In the genomic region with DNA sequence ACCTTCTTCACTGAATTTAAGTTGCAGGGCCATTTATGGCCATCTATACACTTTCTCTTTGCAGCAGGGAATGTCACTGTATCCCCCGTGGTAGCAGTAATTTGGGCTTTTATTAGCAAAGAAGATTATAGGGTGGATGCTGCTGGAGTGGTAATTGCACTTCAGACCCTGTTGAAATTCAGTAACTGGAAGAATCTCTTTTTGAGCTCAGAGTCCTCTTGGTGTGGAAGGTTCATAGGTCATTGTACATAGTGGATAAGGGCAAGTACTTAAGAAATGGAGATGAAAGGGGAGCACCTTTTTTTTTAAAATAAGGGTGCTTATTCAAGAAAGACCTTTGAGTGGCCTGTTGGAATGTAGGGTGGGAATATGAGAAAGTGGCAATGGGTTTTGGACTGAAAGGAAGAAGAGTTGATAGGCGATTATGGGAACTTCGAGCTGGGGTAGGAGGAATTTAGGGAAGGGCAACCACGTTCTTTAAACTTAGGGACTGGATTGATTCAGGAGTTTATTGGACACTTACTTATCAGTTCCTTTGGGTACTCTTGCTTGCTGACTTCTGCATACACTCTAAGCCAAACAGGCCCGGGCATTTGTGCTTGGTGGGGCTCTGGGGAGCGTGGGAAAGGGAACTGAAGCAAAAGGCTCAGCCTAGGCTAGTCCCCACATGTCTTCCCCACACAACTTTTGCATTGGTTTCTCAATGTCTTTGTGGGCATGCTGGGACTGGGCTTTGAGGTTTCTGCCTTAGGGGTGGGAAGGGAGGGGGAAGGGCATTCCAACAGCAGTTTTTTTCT, we compare ENCODE assay signal across 1 cellular context.
TF ChIP-seq lines count a peak whose summit lies in the region.

No MANE protein-coding gene starts in this region.

TF ChIP-seq in GM12878, 131 proteins besides CTCF, POLR2A, EP300 and RAD21 (continued from another document and continues in another):
- no peak for TF ChIP-seq CEBPZ (IDR thresholded peaks at IDR 0.05; ENCODE audit: low read depth, low read length)
- no peak for TF ChIP-seq MYB (IDR thresholded peaks at IDR 0.05; ENCODE audit: borderline replicate concordance, low read depth, low read length)
- TF ChIP-seq STAT3 (IDR thresholded peaks at IDR 0.05; ENCODE audit: low read depth, low read length) = no peak
- no peak for TF ChIP-seq SMARCA5 (IDR thresholded peaks at IDR 0.05)
- TF ChIP-seq ZSCAN29 (IDR thresholded peaks at IDR 0.05) = no peak
- peak; percentile 49; the same call in 1 of the 3 replicates for TF ChIP-seq POU2F2 (IDR thresholded peaks at IDR 0.05; ENCODE audit: borderline replicate concordance, low read depth, low read length)
- no peak for TF ChIP-seq FOS (IDR thresholded peaks at IDR 0.05; ENCODE audit: borderline replicate concordance, extremely low read depth, insufficient read length)
- TF ChIP-seq NR2C2 (IDR thresholded peaks at IDR 0.05; ENCODE audit: borderline replicate concordance, control insufficient read depth, insufficient read length, low read depth) = no peak
- TF ChIP-seq YY1 (IDR thresholded peaks at IDR 0.05; ENCODE audit: low read depth, low read length) = no peak
- no peak for TF ChIP-seq SRF (IDR thresholded peaks at IDR 0.05; ENCODE audit: low read depth in 2 of 2, low read length in 2 of 2)
- TF ChIP-seq CBFB (IDR thresholded peaks at IDR 0.05; ENCODE audit: low read depth) = peak; percentile 59; the same call in 1 of the 2 replicates
- TF ChIP-seq TBL1XR1 (IDR thresholded peaks at IDR 0.05; ENCODE audit: low read depth, low read length) = no peak
- peak; percentile 89 for TF ChIP-seq BCL3 (IDR thresholded peaks at IDR 0.05; ENCODE audit: borderline replicate concordance, insufficient read depth, low read depth, low read length, poor library complexity, severe bottlenecking)
- TF ChIP-seq, protein P1, sequence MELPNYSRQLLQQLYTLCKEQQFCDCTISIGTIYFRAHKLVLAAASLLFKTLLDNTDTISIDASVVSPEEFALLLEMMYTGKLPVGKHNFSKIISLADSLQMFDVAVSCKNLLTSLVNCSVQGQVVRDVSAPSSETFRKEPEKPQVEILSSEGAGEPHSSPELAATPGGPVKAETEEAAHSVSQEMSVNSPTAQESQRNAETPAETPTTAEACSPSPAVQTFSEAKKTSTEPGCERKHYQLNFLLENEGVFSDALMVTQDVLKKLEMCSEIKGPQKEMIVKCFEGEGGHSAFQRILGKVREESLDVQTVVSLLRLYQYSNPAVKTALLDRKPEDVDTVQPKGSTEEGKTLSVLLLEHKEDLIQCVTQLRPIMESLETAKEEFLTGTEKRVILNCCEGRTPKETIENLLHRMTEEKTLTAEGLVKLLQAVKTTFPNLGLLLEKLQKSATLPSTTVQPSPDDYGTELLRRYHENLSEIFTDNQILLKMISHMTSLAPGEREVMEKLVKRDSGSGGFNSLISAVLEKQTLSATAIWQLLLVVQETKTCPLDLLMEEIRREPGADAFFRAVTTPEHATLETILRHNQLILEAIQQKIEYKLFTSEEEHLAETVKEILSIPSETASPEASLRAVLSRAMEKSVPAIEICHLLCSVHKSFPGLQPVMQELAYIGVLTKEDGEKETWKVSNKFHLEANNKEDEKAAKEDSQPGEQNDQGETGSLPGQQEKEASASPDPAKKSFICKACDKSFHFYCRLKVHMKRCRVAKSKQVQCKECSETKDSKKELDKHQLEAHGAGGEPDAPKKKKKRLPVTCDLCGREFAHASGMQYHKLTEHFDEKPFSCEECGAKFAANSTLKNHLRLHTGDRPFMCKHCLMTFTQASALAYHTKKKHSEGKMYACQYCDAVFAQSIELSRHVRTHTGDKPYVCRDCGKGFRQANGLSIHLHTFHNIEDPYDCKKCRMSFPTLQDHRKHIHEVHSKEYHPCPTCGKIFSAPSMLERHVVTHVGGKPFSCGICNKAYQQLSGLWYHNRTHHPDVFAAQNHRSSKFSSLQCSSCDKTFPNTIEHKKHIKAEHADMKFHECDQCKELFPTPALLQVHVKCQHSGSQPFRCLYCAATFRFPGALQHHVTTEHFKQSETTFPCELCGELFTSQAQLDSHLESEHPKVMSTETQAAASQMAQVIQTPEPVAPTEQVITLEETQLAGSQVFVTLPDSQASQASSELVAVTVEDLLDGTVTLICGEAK (IDR thresholded peaks at IDR 0.05; ENCODE audit: borderline replicate concordance) = no peak
- TF ChIP-seq NKRF (conservative IDR thresholded peaks at IDR 0.05) = no peak
- TF ChIP-seq SUPT20H (IDR thresholded peaks at IDR 0.05; ENCODE audit: borderline replicate concordance, control insufficient read depth, low read depth, low read length) = no peak
- TF ChIP-seq CEBPB (IDR thresholded peaks at IDR 0.05; ENCODE audit: borderline replicate concordance in 1 of 2, low read depth in 2 of 2, low read length in 2 of 2) = no peak
- TF ChIP-seq IRF4 (IDR thresholded peaks at IDR 0.05; ENCODE audit: low read depth, low read length) = 0 out of 2 replicates have a peak, but pooled peaks have one; percentile 13
- TF ChIP-seq ATF2 (IDR thresholded peaks at IDR 0.05; ENCODE audit: low read length) = peak; percentile 50; the same call in 1 of the 2 replicates
- no peak for TF ChIP-seq POLR2AphosphoS5 (IDR thresholded peaks at IDR 0.05; ENCODE audit: low read length)
- no peak for TF ChIP-seq RELA (IDR thresholded peaks at IDR 0.05; ENCODE audit: borderline replicate concordance, partially characterized antibody)
- peak; percentile 76 for TF ChIP-seq MEF2B (IDR thresholded peaks at IDR 0.05; ENCODE audit: partially characterized antibody, poor library complexity, severe bottlenecking)
- no peak for TF ChIP-seq SMAD5 (IDR thresholded peaks at IDR 0.05; ENCODE audit: low read depth)
- no peak for TF ChIP-seq SREBF2 (IDR thresholded peaks at IDR 0.05; ENCODE audit: low read length)
- TF ChIP-seq, protein P2, sequence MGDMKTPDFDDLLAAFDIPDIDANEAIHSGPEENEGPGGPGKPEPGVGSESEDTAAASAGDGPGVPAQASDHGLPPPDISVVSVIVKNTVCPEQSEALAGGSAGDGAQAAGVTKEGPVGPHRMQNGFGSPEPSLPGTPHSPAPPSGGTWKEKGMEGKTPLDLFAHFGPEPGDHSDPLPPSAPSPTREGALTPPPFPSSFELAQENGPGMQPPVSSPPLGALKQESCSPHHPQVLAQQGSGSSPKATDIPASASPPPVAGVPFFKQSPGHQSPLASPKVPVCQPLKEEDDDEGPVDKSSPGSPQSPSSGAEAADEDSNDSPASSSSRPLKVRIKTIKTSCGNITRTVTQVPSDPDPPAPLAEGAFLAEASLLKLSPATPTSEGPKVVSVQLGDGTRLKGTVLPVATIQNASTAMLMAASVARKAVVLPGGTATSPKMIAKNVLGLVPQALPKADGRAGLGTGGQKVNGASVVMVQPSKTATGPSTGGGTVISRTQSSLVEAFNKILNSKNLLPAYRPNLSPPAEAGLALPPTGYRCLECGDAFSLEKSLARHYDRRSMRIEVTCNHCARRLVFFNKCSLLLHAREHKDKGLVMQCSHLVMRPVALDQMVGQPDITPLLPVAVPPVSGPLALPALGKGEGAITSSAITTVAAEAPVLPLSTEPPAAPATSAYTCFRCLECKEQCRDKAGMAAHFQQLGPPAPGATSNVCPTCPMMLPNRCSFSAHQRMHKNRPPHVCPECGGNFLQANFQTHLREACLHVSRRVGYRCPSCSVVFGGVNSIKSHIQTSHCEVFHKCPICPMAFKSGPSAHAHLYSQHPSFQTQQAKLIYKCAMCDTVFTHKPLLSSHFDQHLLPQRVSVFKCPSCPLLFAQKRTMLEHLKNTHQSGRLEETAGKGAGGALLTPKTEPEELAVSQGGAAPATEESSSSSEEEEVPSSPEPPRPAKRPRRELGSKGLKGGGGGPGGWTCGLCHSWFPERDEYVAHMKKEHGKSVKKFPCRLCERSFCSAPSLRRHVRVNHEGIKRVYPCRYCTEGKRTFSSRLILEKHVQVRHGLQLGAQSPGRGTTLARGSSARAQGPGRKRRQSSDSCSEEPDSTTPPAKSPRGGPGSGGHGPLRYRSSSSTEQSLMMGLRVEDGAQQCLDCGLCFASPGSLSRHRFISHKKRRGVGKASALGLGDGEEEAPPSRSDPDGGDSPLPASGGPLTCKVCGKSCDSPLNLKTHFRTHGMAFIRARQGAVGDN (IDR thresholded peaks at IDR 0.05) = peak; percentile 78
- TF ChIP-seq MXI1 (IDR thresholded peaks at IDR 0.05; ENCODE audit: low read depth, low read length) = no peak
- TF ChIP-seq, protein P3, sequence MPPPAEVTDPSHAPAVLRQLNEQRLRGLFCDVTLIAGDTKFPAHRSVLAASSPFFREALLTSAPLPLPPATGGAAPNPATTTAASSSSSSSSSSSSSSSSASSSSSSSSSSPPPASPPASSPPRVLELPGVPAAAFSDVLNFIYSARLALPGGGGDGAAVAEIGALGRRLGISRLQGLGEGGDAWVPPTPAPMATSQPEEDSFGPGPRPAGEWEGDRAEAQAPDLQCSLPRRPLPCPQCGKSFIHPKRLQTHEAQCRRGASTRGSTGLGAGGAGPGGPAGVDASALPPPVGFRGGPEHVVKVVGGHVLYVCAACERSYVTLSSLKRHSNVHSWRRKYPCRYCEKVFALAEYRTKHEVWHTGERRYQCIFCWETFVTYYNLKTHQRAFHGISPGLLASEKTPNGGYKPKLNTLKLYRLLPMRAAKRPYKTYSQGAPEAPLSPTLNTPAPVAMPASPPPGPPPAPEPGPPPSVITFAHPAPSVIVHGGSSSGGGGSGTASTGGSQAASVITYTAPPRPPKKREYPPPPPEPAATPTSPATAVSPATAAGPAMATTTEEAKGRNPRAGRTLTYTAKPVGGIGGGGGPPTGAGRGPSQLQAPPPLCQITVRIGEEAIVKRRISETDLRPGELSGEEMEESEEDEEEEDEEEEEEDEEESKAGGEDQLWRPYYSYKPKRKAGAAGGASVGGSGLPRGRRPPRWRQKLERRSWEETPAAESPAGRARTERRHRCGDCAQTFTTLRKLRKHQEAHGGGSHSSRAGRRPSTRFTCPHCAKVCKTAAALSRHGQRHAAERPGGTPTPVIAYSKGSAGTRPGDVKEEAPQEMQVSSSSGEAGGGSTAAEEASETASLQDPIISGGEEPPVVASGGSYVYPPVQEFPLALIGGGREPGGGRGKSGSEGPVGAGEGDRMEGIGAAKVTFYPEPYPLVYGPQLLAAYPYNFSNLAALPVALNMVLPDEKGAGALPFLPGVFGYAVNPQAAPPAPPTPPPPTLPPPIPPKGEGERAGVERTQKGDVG (CRISPR knock-in tag; IDR thresholded peaks at IDR 0.05) = no peak
